In genomic region chr2:120828066-120828465, GRCh38 we compare ENCODE assay signal across 15 cellular contexts.
A peak's percentile ranks its signal among the peaks of the same experiment; 100 is the strongest.
DNase-seq lines count a peak whose midpoint lies in the region; ATAC-seq and TF ChIP-seq lines count a peak whose summit lies in the region.
"Had no signal": no experiment of that assay in that cellular context is flagged by ENCODE, and none has a peak within 500 bp of the region (broad histone marks: within the 10 kb centered on the region; RNA-seq: fewer than 3 reads in every experiment).

No MANE protein-coding gene starts in this region.

- H3K9me3 Mint-ChIP-seq in WTC11 = no peaks in the 10 kb centered on the region
- H3K9me3 Mint-ChIP-seq: CD4-positive, alpha-beta memory T cell had no signal

- H3K9me3 ChIP-seq in left ventricle myocardium inferior (replicated peaks) (no peaks in the 10 kb centered on the region), left lung (no peaks in the 10 kb centered on the region)

- H3K27ac ChIP-seq in left ventricle myocardium inferior (replicated peaks) (no peak overlapping the region), left lung (no peak overlapping the region)
- H3K27ac ChIP-seq: C4-2B had no signal

- DNase-seq in left ventricle myocardium superior (peak; percentile 16), left ventricle myocardium inferior (no peak), WTC11 (ENCODE audit: low spot score) (no peak), posterior vena cava (ENCODE audit: low spot score) (peak; percentile 62), left lung (no peak)
- DNase-seq: 8988T; ACHN; CD4-positive, alpha-beta memory T cell; DMS79 treated with DMSO at 0.1 percent for 48 hours; EL; IMR-90 had no signal

- TF ChIP-seq CTCF in left ventricle myocardium inferior (IDR thresholded peaks at IDR 0.05; ENCODE audit: borderline replicate concordance) (no peak), WTC11 (IDR thresholded peaks at IDR 0.05) (no peak), left lung (IDR thresholded peaks at IDR 0.05) (no peak)

- H3K4me1 ChIP-seq in left ventricle myocardium inferior = peaks cover 23% of the 10 kb centered on the region
- H3K4me1 ChIP-seq in left lung = no peaks in the 10 kb centered on the region

- peaks cover 7% of the 10 kb centered on the region for H3K27me3 ChIP-seq in left ventricle myocardium inferior (ENCODE audit: low read depth)
- no peaks in the 10 kb centered on the region for H3K27me3 ChIP-seq in left lung

- CTCF ChIA-PET in WTC11 (lab: Charles Lee) = interaction anchor here (0.6 to 2.1 kb wide), 2 partner anchors 132 to 145 kb away, joined by 3 to 10 read pairs; no protein-coding TSS in a partner anchor

- intact Hi-C loops in left ventricle myocardium superior (cut with micrococcal nuclease) (no loop called here), left ventricle myocardium inferior (cut with micrococcal nuclease) (no loop called here), posterior vena cava (cut with DNase I) (no loop called here), left lung (cut with DNase I) (no loop called here)

- peaks cover 49% of the 10 kb centered on the region for H3K4me1 Mint-ChIP-seq in WTC11

- H3K4me3 Mint-ChIP-seq in WTC11 = no peak overlapping the region
- H3K4me3 Mint-ChIP-seq: CD4-positive, alpha-beta memory T cell had no signal

- H3K27ac Mint-ChIP-seq in WTC11 = peak overlapping the region; percentile 20; the same call in 1 of the 2 replicates
- H3K27ac Mint-ChIP-seq: CD4-positive, alpha-beta memory T cell had no signal

- ATAC-seq in left ventricle myocardium superior (no peak), WTC11 (no peak), GM18519 (IDR thresholded peaks at IDR 0.05; ENCODE audit: low FRiP score, unreplicated experiment) (no peak), left lung (no peak), GM18870 (IDR thresholded peaks at IDR 0.05; ENCODE audit: unreplicated experiment) (no peak)
- ATAC-seq: HCT116 had no signal

- H3K4me3 ChIP-seq in left ventricle myocardium inferior (no peak overlapping the region), left lung (no peak overlapping the region)

- POLR2A ChIA-PET in WTC11 (lab: Charles Lee) = no interaction called here

- no peaks in the 10 kb centered on the region for H3K27me3 Mint-ChIP-seq in WTC11 (ENCODE audit: low read depth)

- peaks cover 2% of the 10 kb centered on the region; the same call in 1 of the 2 replicates for H3K36me3 Mint-ChIP-seq in WTC11
- H3K36me3 Mint-ChIP-seq: CD4-positive, alpha-beta memory T cell had no signal

- H3K36me3 ChIP-seq in left ventricle myocardium inferior (no peaks in the 10 kb centered on the region), left lung (no peaks in the 10 kb centered on the region)

TF ChIP-seq in WTC11, 78 proteins besides CTCF, POLR2A, EP300 and RAD21:
- TF ChIP-seq IRF1 (CRISPR knock-in tag; IDR thresholded peaks at IDR 0.05) = no peak
- TF ChIP-seq FOXP1 (CRISPR knock-in tag; IDR thresholded peaks at IDR 0.05; ENCODE audit: borderline replicate concordance) = no peak
- no peak for TF ChIP-seq ZNF263 (CRISPR knock-in tag; IDR thresholded peaks at IDR 0.05; ENCODE audit: low read depth)
TF ChIP-seq in WTC11: peak in this region for 0.

Comparison
In these comparisons a context has a peak if more than half of its experiments do, and no peak if none do; other contexts are left out.
1. DNase-seq: peak in left ventricle myocardium superior (single experiment) and posterior vena cava (single experiment); none in left ventricle myocardium inferior (single experiment), WTC11 (single experiment) and left lung (0 of 2).